Comparison of ENCODE assay signal across 15 cellular contexts in genomic region chr21:31141389-31142021, GRCh38.
A peak's percentile ranks its signal among the peaks of the same experiment; 100 is the strongest.
DNase-seq lines count a peak whose midpoint lies in the region; ATAC-seq and TF ChIP-seq lines count a peak whose summit lies in the region.
"Had no signal": no experiment of that assay in that cellular context is flagged by ENCODE, and none has a peak within 500 bp of the region (broad histone marks: within the 10 kb centered on the region; RNA-seq: fewer than 3 reads in every experiment).

No MANE protein-coding gene starts in this region.

- no peak overlapping the region for H4K8ac ChIP-seq in mesendoderm (ENCODE audit: low read depth, low read length)

- H3K23ac ChIP-seq in mesendoderm (ENCODE audit: low read length), result peak overlapping the region; percentile 24

- POLR2A ChIA-PET in activated CD4-positive, alpha-beta memory T cell treated with anti-CD3 and anti-CD28 coated beads for 36 hours (lab: Charles Lee), result interaction anchor here (0.7 kb wide), 1 partner anchor 9 kb away, joined by 3 read pairs; no protein-coding TSS in a partner anchor
- POLR2A ChIA-PET in activated CD4-positive, alpha-beta memory T cell treated with anti-CD3 and anti-CD28 coated beads, Interleukin-2, amount 10 ng/mL, durations not matched to agents 7 days and 5 days (lab: Charles Lee), result no interaction called here
- POLR2A ChIA-PET in WTC11 (lab: Charles Lee), result no interaction called here

- no peak overlapping the region for H3K27ac ChIP-seq in mesendoderm (ENCODE audit: low read depth, low read length)
- H3K27ac ChIP-seq: A549, SJSA1 had no signal

- no peak overlapping the region for H4K5ac ChIP-seq in mesendoderm (ENCODE audit: low read length)

- H2BK5ac ChIP-seq in mesendoderm (ENCODE audit: low read length), result no peak overlapping the region

- H3K4me1 Mint-ChIP-seq in activated CD4-positive, alpha-beta memory T cell treated with anti-CD3 and anti-CD28 coated beads for 36 hours (ENCODE audit: low read depth), result peaks cover 33% of the 10 kb centered on the region
- peaks cover 15% of the 10 kb centered on the region for H3K4me1 Mint-ChIP-seq in activated CD4-positive, alpha-beta memory T cell treated with anti-CD3 and anti-CD28 coated beads, Interleukin-2, amount 10 ng/mL, durations not matched to agents 7 days and 5 days
- peaks cover 42% of the 10 kb centered on the region for H3K4me1 Mint-ChIP-seq in WTC11

- H3K27me3 Mint-ChIP-seq in activated CD4-positive, alpha-beta memory T cell treated with anti-CD3 and anti-CD28 coated beads for 36 hours, result no peaks in the 10 kb centered on the region
- H3K27me3 Mint-ChIP-seq in activated CD4-positive, alpha-beta memory T cell treated with anti-CD3 and anti-CD28 coated beads, Interleukin-2, amount 10 ng/mL, durations not matched to agents 7 days and 5 days, result no peaks in the 10 kb centered on the region
- no peaks in the 10 kb centered on the region for H3K27me3 Mint-ChIP-seq in WTC11 (ENCODE audit: low read depth)

- no peak overlapping the region for H3K9ac ChIP-seq in mesendoderm (ENCODE audit: low read length)

- H3K79me2 ChIP-seq in mesendoderm (ENCODE audit: control insufficient read depth, insufficient read depth, low read length), result no peaks in the 10 kb centered on the region

- DNase-seq in activated CD4-positive, alpha-beta memory T cell treated with anti-CD3 and anti-CD28 coated beads for 36 hours, result no peak
- DNase-seq in activated CD4-positive, alpha-beta memory T cell treated with anti-CD3 and anti-CD28 coated beads, Interleukin-2, amount 10 ng/mL, durations not matched to agents 7 days and 5 days, result no peak
- no peak for DNase-seq in WTC11 (ENCODE audit: low spot score)
- DNase-seq in mesendoderm, result no peak
- DNase-seq in AML-193 (lab: John Stamatoyannopoulos, UW), result no peak
- DNase-seq: HCEC 1CT, KBM-7, NCI-H1436, NCI-H2029 treated with DMSO at 0.1 percent for 48 hours, NCI-H2171 treated with DMSO at 0.1 percent for 48 hours, NCI-H748 treated with DMSO at 0.1 percent for 48 hours had no signal

- H3K4me3 ChIP-seq in mesendoderm (ENCODE audit: low read length), result no peak overlapping the region
- H3K4me3 ChIP-seq: A549, SJSA1 had no signal

- H3K27ac Mint-ChIP-seq in activated CD4-positive, alpha-beta memory T cell treated with anti-CD3 and anti-CD28 coated beads for 36 hours, result peak overlapping the region; percentile 56
- no peak overlapping the region for H3K27ac Mint-ChIP-seq in activated CD4-positive, alpha-beta memory T cell treated with anti-CD3 and anti-CD28 coated beads, Interleukin-2, amount 10 ng/mL, durations not matched to agents 7 days and 5 days
- H3K27ac Mint-ChIP-seq in WTC11, result peak overlapping the region; percentile 48; the same call in 1 of the 2 replicates

- H3K4ac ChIP-seq in mesendoderm (ENCODE audit: low read depth, low read length), result no peak overlapping the region

- CTCF ChIA-PET in activated CD4-positive, alpha-beta memory T cell treated with anti-CD3 and anti-CD28 coated beads for 36 hours (lab: Charles Lee), result interaction anchor here (0.6 kb wide), 1 partner anchor 38 kb away, joined by 3 read pairs; no protein-coding TSS in a partner anchor
- CTCF ChIA-PET in activated CD4-positive, alpha-beta memory T cell treated with anti-CD3 and anti-CD28 coated beads, Interleukin-2, amount 10 ng/mL, durations not matched to agents 7 days and 5 days (lab: Charles Lee), result interaction anchor here (1.1 kb wide), 1 partner anchor 39 kb away, joined by 3 read pairs; no protein-coding TSS in a partner anchor
- CTCF ChIA-PET in WTC11 (lab: Charles Lee), result no interaction called here

- intact Hi-C loops in activated CD4-positive, alpha-beta memory T cell treated with anti-CD3 and anti-CD28 coated beads for 36 hours (cut with micrococcal nuclease), result no loop called here

- no peak overlapping the region for H2AK5ac ChIP-seq in mesendoderm (ENCODE audit: low read length)

- H2BK15ac ChIP-seq in mesendoderm (replicated peaks; ENCODE audit: low read depth), result no peak overlapping the region

- no peak overlapping the region for H3K56ac ChIP-seq in mesendoderm (ENCODE audit: low read length)

- peaks cover 49% of the 10 kb centered on the region for H3K36me3 Mint-ChIP-seq in activated CD4-positive, alpha-beta memory T cell treated with anti-CD3 and anti-CD28 coated beads for 36 hours
- H3K36me3 Mint-ChIP-seq in activated CD4-positive, alpha-beta memory T cell treated with anti-CD3 and anti-CD28 coated beads, Interleukin-2, amount 10 ng/mL, durations not matched to agents 7 days and 5 days (ENCODE audit: low read depth), result peaks cover 44% of the 10 kb centered on the region
- peaks cover 12% of the 10 kb centered on the region; the same call in 1 of the 2 replicates for H3K36me3 Mint-ChIP-seq in WTC11

- no peaks in the 10 kb centered on the region for H3K27me3 ChIP-seq in mesendoderm (ENCODE audit: insufficient read depth, low read length, poor library complexity)
- H3K27me3 ChIP-seq: SJSA1 had no signal

- H3K18ac ChIP-seq in mesendoderm (ENCODE audit: low read length), result no peak overlapping the region

- no peaks in the 10 kb centered on the region for H3K79me1 ChIP-seq in mesendoderm (ENCODE audit: low read length)

- no peak overlapping the region for H2BK120ac ChIP-seq in mesendoderm (ENCODE audit: low read depth, low read length)

- no peak for ATAC-seq in WTC11
- ATAC-seq in GM19035 (IDR thresholded peaks at IDR 0.05; ENCODE audit: unreplicated experiment), result no peak
- no peak for ATAC-seq in HG02571 (IDR thresholded peaks at IDR 0.05; ENCODE audit: unreplicated experiment)
- ATAC-seq: A549 had no signal

- H3K9me3 Mint-ChIP-seq in activated CD4-positive, alpha-beta memory T cell treated with anti-CD3 and anti-CD28 coated beads for 36 hours, result no peaks in the 10 kb centered on the region
- no peaks in the 10 kb centered on the region for H3K9me3 Mint-ChIP-seq in activated CD4-positive, alpha-beta memory T cell treated with anti-CD3 and anti-CD28 coated beads, Interleukin-2, amount 10 ng/mL, durations not matched to agents 7 days and 5 days
- no peaks in the 10 kb centered on the region for H3K9me3 Mint-ChIP-seq in WTC11

- no peak for TF ChIP-seq CTCF in WTC11 (IDR thresholded peaks at IDR 0.05)

- no peaks in the 10 kb centered on the region for H3K4me1 ChIP-seq in mesendoderm (ENCODE audit: control insufficient read depth, low read depth, low read length)
- H3K4me1 ChIP-seq: A549 had no signal

- no peak overlapping the region for H3K4me2 ChIP-seq in mesendoderm (ENCODE audit: low read length)
- H3K4me2 ChIP-seq: A549 had no signal

- H3K4me3 Mint-ChIP-seq in activated CD4-positive, alpha-beta memory T cell treated with anti-CD3 and anti-CD28 coated beads for 36 hours, result no peak overlapping the region
- no peak overlapping the region for H3K4me3 Mint-ChIP-seq in activated CD4-positive, alpha-beta memory T cell treated with anti-CD3 and anti-CD28 coated beads, Interleukin-2, amount 10 ng/mL, durations not matched to agents 7 days and 5 days
- H3K4me3 Mint-ChIP-seq in WTC11, result no peak overlapping the region

- no peaks in the 10 kb centered on the region for H3K36me3 ChIP-seq in mesendoderm (ENCODE audit: control insufficient read depth, insufficient read depth, low read length)
- H3K36me3 ChIP-seq: SJSA1 had no signal

- no CpG with 5 or more reads among the region's 12 CpGs for WGBS in mesendoderm (ENCODE audit: extremely low coverage, insufficient coverage, low lambda C conversion rate)

TF ChIP-seq in WTC11, 78 proteins besides CTCF, POLR2A, EP300 and RAD21:
- no peak for TF ChIP-seq ZNF423 (CRISPR knock-in tag; IDR thresholded peaks at IDR 0.05)
